18 cellular contexts compared by ENCODE assay signal in the genomic region with DNA sequence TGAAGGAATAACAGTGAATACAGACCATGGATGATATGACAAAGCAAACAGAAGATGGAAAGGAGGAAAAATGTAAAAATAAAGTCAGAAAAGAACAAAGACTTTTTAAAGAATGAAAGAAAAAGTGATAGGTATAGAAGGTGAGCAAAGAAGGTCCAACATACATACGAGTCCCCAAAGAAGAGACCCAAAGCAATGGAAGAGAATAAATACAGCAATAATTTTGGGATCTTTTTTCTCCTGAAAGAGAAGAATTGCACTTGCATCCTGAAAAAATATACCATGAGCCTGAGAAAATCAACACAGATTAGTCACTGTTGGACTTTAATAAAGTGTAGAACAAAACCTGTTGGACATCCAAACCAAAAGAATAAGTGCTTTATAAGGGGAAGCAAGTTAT.
DNase-seq lines count a peak whose midpoint lies in the region; ATAC-seq and TF ChIP-seq lines count a peak whose summit lies in the region.
"Had no signal": no experiment of that assay in that cellular context is flagged by ENCODE, and none has a peak within 500 bp of the region (broad histone marks: within the 10 kb centered on the region; RNA-seq: fewer than 3 reads in every experiment).

No MANE protein-coding gene starts in this region.

- no peaks in the 10 kb centered on the region for H3K9me3 ChIP-seq in HEK293 (ENCODE audit: control insufficient read depth, insufficient read depth, low read depth, low read length)
- H3K9me3 ChIP-seq in mesenchymal stem cell (ENCODE audit: control insufficient read depth, low read length): peaks cover 39% of the 10 kb centered on the region

- H3K27me3 ChIP-seq in mesenchymal stem cell (ENCODE audit: control insufficient read depth in 1 of 2, insufficient read depth in 1 of 2, low read length in 2 of 2): peaks cover 0 to 32% of the 10 kb centered on the region in 2 experiments
- H3K27me3 ChIP-seq: BLaER1 had no signal

- no peak overlapping the region for H4K91ac ChIP-seq in mesenchymal stem cell (ENCODE audit: low read length)

- H3K9ac ChIP-seq in mesenchymal stem cell (ENCODE audit: low read length): no peak overlapping the region
- H3K9ac ChIP-seq: BLaER1, GM23248 had no signal

- no peak overlapping the region for H2AK5ac ChIP-seq in mesenchymal stem cell (ENCODE audit: low read length, severe bottlenecking)

- H3K4me2 ChIP-seq in mesenchymal stem cell (ENCODE audit: low read length, poor library complexity, severe bottlenecking): no peak overlapping the region
- H3K4me2 ChIP-seq: A549, BLaER1 had no signal

- POLR2A ChIA-PET in HEK293 (lab: Yijun Ruan, JAX): no interaction called here

- H3K79me1 ChIP-seq in mesenchymal stem cell (replicated peaks; ENCODE audit: low read length, poor library complexity, severe bottlenecking): no peaks in the 10 kb centered on the region

- H3K4me3 ChIP-seq in HEK293 (ENCODE audit: low read depth, low read length) (no peak overlapping the region), astrocyte of the spinal cord (ENCODE audit: low read depth, low read length) (no peak overlapping the region), mesenchymal stem cell (ENCODE audit: insufficient read depth in 1 of 2, low read depth in 1 of 2, low read length in 2 of 2) (no peak overlapping the region)
- H3K4me3 ChIP-seq: A549, BLaER1, GM23248 had no signal

- no peaks in the 10 kb centered on the region for H3K36me3 ChIP-seq in HEK293 (ENCODE audit: control insufficient read depth in 2 of 2, insufficient read depth in 1 of 2, low read length in 2 of 2)
- H3K36me3 ChIP-seq in mesenchymal stem cell (ENCODE audit: control insufficient read depth in 1 of 2, insufficient read depth in 2 of 2, low read depth in 1 of 2, low read length in 2 of 2): no peaks in the 10 kb centered on the region
- H3K36me3 ChIP-seq: BLaER1 had no signal

- CTCF ChIA-PET in HEK293 (lab: Yijun Ruan, JAX): interaction anchor here (0.7 kb wide), 1 partner anchor 151 kb away, joined by 5 read pairs; no protein-coding TSS in a partner anchor

- H2BK15ac ChIP-seq in mesenchymal stem cell (ENCODE audit: low read depth, poor library complexity, severe bottlenecking): no peak overlapping the region

- TF ChIP-seq CTCF in HEK293 (tag by site-specific recombination; IDR thresholded peaks at IDR 0.05) (no peak), astrocyte of the spinal cord (IDR thresholded peaks at IDR 0.05; ENCODE audit: low read depth, low read length) (no peak)

- ATAC-seq in HG03432 (IDR thresholded peaks at IDR 0.05; ENCODE audit: unreplicated experiment): no peak
- no peak for ATAC-seq in GM21390 (IDR thresholded peaks at IDR 0.05; ENCODE audit: unreplicated experiment)
- ATAC-seq: A549 had no signal

- H2AFZ ChIP-seq in mesenchymal stem cell (ENCODE audit: low read depth, low read length): no peak overlapping the region
- H2AFZ ChIP-seq: GM23248 had no signal

- no peak overlapping the region for H2BK120ac ChIP-seq in mesenchymal stem cell (ENCODE audit: low read depth, low read length)

- H3K4me1 ChIP-seq in HEK293 (ENCODE audit: control insufficient read depth, insufficient read depth, low read length): no peaks in the 10 kb centered on the region
- no peaks in the 10 kb centered on the region for H3K4me1 ChIP-seq in mesenchymal stem cell (ENCODE audit: control insufficient read depth, insufficient read depth, low read depth, low read length)
- H3K4me1 ChIP-seq: A549 had no signal

- no peak overlapping the region for H2BK5ac ChIP-seq in mesenchymal stem cell (ENCODE audit: low read depth, low read length, poor library complexity, severe bottlenecking)

- H3K4ac ChIP-seq in mesenchymal stem cell (ENCODE audit: low read depth in 1 of 2, low read length in 2 of 2): no peak overlapping the region

- H3K18ac ChIP-seq in mesenchymal stem cell (ENCODE audit: low read depth in 1 of 2, low read length in 2 of 2): no peak overlapping the region

- H4K8ac ChIP-seq in mesenchymal stem cell (ENCODE audit: low read length): no peak overlapping the region

- H3K14ac ChIP-seq in mesenchymal stem cell (ENCODE audit: low read length in 2 of 2): no peak overlapping the region

- no peak overlapping the region for H2BK12ac ChIP-seq in mesenchymal stem cell (ENCODE audit: low read length in 2 of 2)

- H3K27ac ChIP-seq in HEK293 (ENCODE audit: extremely low read depth, low read depth, low read length) (no peak overlapping the region), mesenchymal stem cell (ENCODE audit: low read length, poor library complexity, severe bottlenecking) (no peak overlapping the region)
- H3K27ac ChIP-seq: 22Rv1, A549, BLaER1, GM23248, HL-60 had no signal

- in situ Hi-C loops in astrocyte of the spinal cord (cut with HindIII; ENCODE audit: low sequenced_read_pairs): no loop called here

- no CpG with 5 or more reads among the region's 1 CpG for WGBS in mesenchymal stem cell

- peak; percentile 9 for DNase-seq in DMS 273 (lab: John Stamatoyannopoulos, UW; ENCODE audit: unreplicated experiment)
- no peak for DNase-seq in DMS 273 treated with DMSO at 0.1 percent for 48 hours (lab: John Stamatoyannopoulos, UW)
- DNase-seq in astrocyte of the spinal cord (ENCODE audit: low read depth, low spot score): peak; percentile 6
- peak; percentile 4 for DNase-seq in mesenchymal stem cell
- no peak for DNase-seq in NCI-H2227 (lab: John Stamatoyannopoulos, UW; ENCODE audit: unreplicated experiment)
- DNase-seq: Calu3; CD4-positive, alpha-beta memory T cell; GM23248; HCEC 1CT; IMR-90; KBM-7 had no signal

- H3K23ac ChIP-seq in mesenchymal stem cell (ENCODE audit: low read length in 2 of 2): no peak overlapping the region

TF ChIP-seq in HEK293, 187 proteins besides CTCF, POLR2A, EP300 and RAD21 (continues in another document):
- no peak for TF ChIP-seq ZNF433 (tag by site-specific recombination; IDR thresholded peaks at IDR 0.05; ENCODE audit: low read depth)
- TF ChIP-seq SCRT2 (tag by site-specific recombination; IDR thresholded peaks at IDR 0.05): peak; percentile 81
- TF ChIP-seq, protein P1, sequence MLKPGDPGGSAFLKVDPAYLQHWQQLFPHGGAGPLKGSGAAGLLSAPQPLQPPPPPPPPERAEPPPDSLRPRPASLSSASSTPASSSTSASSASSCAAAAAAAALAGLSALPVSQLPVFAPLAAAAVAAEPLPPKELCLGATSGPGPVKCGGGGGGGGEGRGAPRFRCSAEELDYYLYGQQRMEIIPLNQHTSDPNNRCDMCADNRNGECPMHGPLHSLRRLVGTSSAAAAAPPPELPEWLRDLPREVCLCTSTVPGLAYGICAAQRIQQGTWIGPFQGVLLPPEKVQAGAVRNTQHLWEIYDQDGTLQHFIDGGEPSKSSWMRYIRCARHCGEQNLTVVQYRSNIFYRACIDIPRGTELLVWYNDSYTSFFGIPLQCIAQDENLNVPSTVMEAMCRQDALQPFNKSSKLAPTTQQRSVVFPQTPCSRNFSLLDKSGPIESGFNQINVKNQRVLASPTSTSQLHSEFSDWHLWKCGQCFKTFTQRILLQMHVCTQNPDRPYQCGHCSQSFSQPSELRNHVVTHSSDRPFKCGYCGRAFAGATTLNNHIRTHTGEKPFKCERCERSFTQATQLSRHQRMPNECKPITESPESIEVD (tag by site-specific recombination; IDR thresholded peaks at IDR 0.05): no peak
- TF ChIP-seq PRDM10 (tag by site-specific recombination; IDR thresholded peaks at IDR 0.05): no peak
- no peak for TF ChIP-seq ZNF155 (tag by site-specific recombination; IDR thresholded peaks at IDR 0.05)
- no peak for TF ChIP-seq ZNF138 (tag by site-specific recombination; IDR thresholded peaks at IDR 0.05; ENCODE audit: borderline replicate concordance)
- TF ChIP-seq ZNF626 (tag by site-specific recombination; IDR thresholded peaks at IDR 0.05): peak; percentile 62; the same call in 1 of the 2 replicates
- peak; percentile 65; the same call in 1 of the 2 replicates for TF ChIP-seq TRIM28 (IDR thresholded peaks at IDR 0.05; ENCODE audit: borderline replicate concordance, low read length)
- no peak for TF ChIP-seq HOXC10 (CRISPR knock-in tag; IDR thresholded peaks at IDR 0.05)
- peak; percentile 99 for TF ChIP-seq ZNF133 (tag by site-specific recombination; IDR thresholded peaks at IDR 0.05)
- TF ChIP-seq SCRT1 (tag by site-specific recombination; IDR thresholded peaks at IDR 0.05; ENCODE audit: borderline replicate concordance): peak; percentile 58; the same call in 1 of the 2 replicates
- no peak for TF ChIP-seq ZNF514 (tag by site-specific recombination; IDR thresholded peaks at IDR 0.05)

Comparison
In these comparisons a context has a peak if more than half of its experiments do, and no peak if none do; other contexts are left out.
1. DNase-seq: peak in DMS 273 (single experiment), astrocyte of the spinal cord (single experiment) and mesenchymal stem cell (single experiment); none in DMS 273 treated with DMSO at 0.1 percent for 48 hours (single experiment) and NCI-H2227 (single experiment).